In genomic region chr11:28962492-28962891, GRCh38 we compare ENCODE assay signal across 27 cellular contexts.
"Had no signal": no experiment of that assay in that cellular context is flagged by ENCODE, and none has a peak within 500 bp of the region (broad histone marks: within the 10 kb centered on the region; RNA-seq: fewer than 3 reads in every experiment).

No MANE protein-coding gene starts in this region.

- H3K9me3 ChIP-seq: esophagus muscularis mucosa, gastrocnemius medialis, right lobe of liver, stomach, suprapubic skin, tibial nerve had no signal

- H3K27me3 ChIP-seq: esophagus muscularis mucosa, gastrocnemius medialis, neural progenitor cell, right lobe of liver, stomach, suprapubic skin, tibial nerve had no signal

- H3K4me1 Mint-ChIP-seq: activated B cell treated with CpG ODN at 0.5 μM for 24 hours; activated CD4-positive, alpha-beta T cell treated with anti-CD3 and anti-CD28 coated beads for 36 hours; activated naive CD8-positive, alpha-beta T cell treated with anti-CD3 and anti-CD28 coated beads, Interleukin-2, amount 50 U/mL, for 24 hours; brain; mesothelial cell of epicardium; naive thymus-derived CD8-positive, alpha-beta T cell; neural progenitor cell; stimulated activated memory B cell treated with anti-CD40 and anti-IgM and Interleukin-4, amounts not matched to agents 10 μg/mL and 1 μg/mL and 100 μg/mL, for 72 hours had no signal

- H2AFZ ChIP-seq: neural progenitor cell had no signal

- H3K36me3 ChIP-seq: esophagus muscularis mucosa, gastrocnemius medialis, left ventricle myocardium inferior, neural progenitor cell, right lobe of liver, stomach, suprapubic skin, tibial nerve had no signal

- H3K4me2 ChIP-seq: neural progenitor cell had no signal

- H3K4me3 Mint-ChIP-seq: activated B cell treated with CpG ODN at 0.5 μM for 24 hours; activated CD4-positive, alpha-beta T cell treated with anti-CD3 and anti-CD28 coated beads for 36 hours; activated naive CD8-positive, alpha-beta T cell treated with anti-CD3 and anti-CD28 coated beads, Interleukin-2, amount 50 U/mL, for 24 hours; brain; mesothelial cell of epicardium; naive thymus-derived CD8-positive, alpha-beta T cell; neural progenitor cell; stimulated activated memory B cell treated with anti-CD40 and anti-IgM and Interleukin-4, amounts not matched to agents 10 μg/mL and 1 μg/mL and 100 μg/mL, for 72 hours had no signal

- H3K9me3 Mint-ChIP-seq: brain; neural progenitor cell; stimulated activated memory B cell treated with anti-CD40 and anti-IgM and Interleukin-4, amounts not matched to agents 10 μg/mL and 1 μg/mL and 100 μg/mL, for 72 hours had no signal

- DNase-seq: activated B cell treated with CpG ODN at 0.5 μM for 24 hours; activated CD4-positive, alpha-beta T cell treated with anti-CD3 and anti-CD28 coated beads for 36 hours; activated CD4-positive, alpha-beta T cell treated with anti-CD3 and anti-CD28 coated beads, Interleukin-2, amount 50 U/mL, for 4 hours; activated gamma-delta T cell; activated naive CD4-positive, alpha-beta T cell treated with anti-CD3 and anti-CD28 coated beads, Interleukin-2, amount 50 U/mL, for 16 hours; activated naive CD8-positive, alpha-beta T cell treated with anti-CD3 and anti-CD28 coated beads, Interleukin-2, amount 50 U/mL, for 24 hours; activated T-cell treated with anti-CD3 and anti-CD28 coated beads, Interleukin-2, amount 50 U/mL, for 48 hours; anterior cingulate cortex; central memory CD4-positive, alpha-beta T cell; dermis blood vessel endothelial cell; effector CD8-positive, alpha-beta T cell; gastrocnemius medialis; hippocampal formation; left ventricle myocardium inferior; naive thymus-derived CD8-positive, alpha-beta T cell; posterior cingulate gyrus; right lobe of liver; stimulated activated CD4-positive, alpha-beta T cell treated with anti-CD3 and anti-CD28 coated beads, Interleukin-15, amount 100 ng/mL, for 24 hours; stomach had no signal

- H3K4me1 ChIP-seq: esophagus muscularis mucosa, gastrocnemius medialis, left ventricle myocardium inferior, neural progenitor cell, right lobe of liver, stomach, suprapubic skin, tibial nerve had no signal

- H3K4me3 ChIP-seq: esophagus muscularis mucosa, gastrocnemius medialis, left ventricle myocardium inferior, neural progenitor cell, right lobe of liver, smooth muscle cell, stomach, suprapubic skin, tibial nerve had no signal

- H3K27me3 Mint-ChIP-seq: activated B cell treated with CpG ODN at 0.5 μM for 24 hours; activated CD4-positive, alpha-beta T cell treated with anti-CD3 and anti-CD28 coated beads for 36 hours; activated naive CD8-positive, alpha-beta T cell treated with anti-CD3 and anti-CD28 coated beads, Interleukin-2, amount 50 U/mL, for 24 hours; brain; naive thymus-derived CD8-positive, alpha-beta T cell; stimulated activated memory B cell treated with anti-CD40 and anti-IgM and Interleukin-4, amounts not matched to agents 10 μg/mL and 1 μg/mL and 100 μg/mL, for 72 hours had no signal

- H3K27ac Mint-ChIP-seq: activated B cell treated with CpG ODN at 0.5 μM for 24 hours; activated CD4-positive, alpha-beta T cell treated with anti-CD3 and anti-CD28 coated beads for 36 hours; activated naive CD8-positive, alpha-beta T cell treated with anti-CD3 and anti-CD28 coated beads, Interleukin-2, amount 50 U/mL, for 24 hours; brain; mesothelial cell of epicardium; neural progenitor cell; stimulated activated memory B cell treated with anti-CD40 and anti-IgM and Interleukin-4, amounts not matched to agents 10 μg/mL and 1 μg/mL and 100 μg/mL, for 72 hours had no signal

- H3K36me3 Mint-ChIP-seq: brain; mesothelial cell of epicardium; neural progenitor cell; stimulated activated memory B cell treated with anti-CD40 and anti-IgM and Interleukin-4, amounts not matched to agents 10 μg/mL and 1 μg/mL and 100 μg/mL, for 72 hours had no signal

- H3K9ac ChIP-seq: neural progenitor cell had no signal

- H3K27ac ChIP-seq: esophagus muscularis mucosa, gastrocnemius medialis, left ventricle myocardium inferior, neural progenitor cell, right lobe of liver, stomach, suprapubic skin, tibial nerve had no signal
